8 cellular contexts compared by ENCODE assay signal in the genomic region with DNA sequence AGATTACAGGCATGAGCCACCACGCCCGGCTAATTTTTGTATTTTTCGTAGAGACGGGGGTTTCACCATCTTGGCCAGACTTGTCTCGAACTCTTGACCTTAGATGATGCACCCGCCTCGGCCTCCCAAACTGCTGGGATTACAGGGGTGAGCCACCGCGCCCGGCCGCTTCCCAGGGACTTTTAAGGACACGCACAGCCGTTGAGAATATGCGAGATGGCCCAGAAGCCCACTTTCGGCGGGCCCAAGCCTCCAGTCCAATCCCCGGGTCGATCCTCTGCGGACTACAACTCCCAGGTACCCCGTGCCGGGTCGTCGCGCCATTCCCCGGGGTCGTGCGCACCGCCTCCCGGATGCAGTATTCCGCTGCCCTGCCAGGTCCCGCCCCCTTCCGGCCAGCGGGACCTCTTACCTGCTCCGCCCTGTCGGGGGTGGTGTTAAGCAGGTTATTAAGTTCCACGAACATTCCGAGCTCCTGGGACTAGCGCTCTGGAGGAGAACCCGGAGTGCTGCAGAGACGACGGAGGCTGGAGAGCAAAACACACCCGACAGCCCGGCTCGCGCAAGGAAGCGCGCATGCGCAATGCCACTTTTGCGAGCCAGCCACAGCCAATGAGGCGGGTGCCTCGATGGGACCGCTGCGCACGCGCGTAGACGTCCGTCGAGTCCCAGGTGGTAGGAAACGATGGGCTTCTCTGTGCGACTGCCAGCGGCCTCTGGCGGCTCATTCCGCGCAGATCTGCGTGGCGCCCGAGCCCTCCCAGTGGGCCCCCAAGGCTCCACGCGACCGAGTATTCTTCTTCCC. TPM values are rescaled to one million over a fixed set of nuclear protein-coding genes. Genes with fewer than 3 reads are reported as not detected.
DNase-seq lines count a peak whose midpoint lies in the region; ATAC-seq and TF ChIP-seq lines count a peak whose summit lies in the region.

A gene with protein sequence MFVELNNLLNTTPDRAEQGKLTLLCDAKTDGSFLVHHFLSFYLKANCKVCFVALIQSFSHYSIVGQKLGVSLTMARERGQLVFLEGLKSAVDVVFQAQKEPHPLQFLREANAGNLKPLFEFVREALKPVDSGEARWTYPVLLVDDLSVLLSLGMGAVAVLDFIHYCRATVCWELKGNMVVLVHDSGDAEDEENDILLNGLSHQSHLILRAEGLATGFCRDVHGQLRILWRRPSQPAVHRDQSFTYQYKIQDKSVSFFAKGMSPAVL (minus strand): TSS at position 588 of the 805 bp plus-strand sequence. CDS start 122 bp downstream, at position 466.

- H3K27me3 ChIP-seq in spleen (replicated peaks in 1 of 7) = no peaks in the 10 kb centered on the region

- DNase-seq in AG10803 (ENCODE audit: low read depth) = peak; percentile 95
- DNase-seq in NCI-H345 (lab: John Stamatoyannopoulos, UW) = peak; percentile 92
- peak; percentile 95 for DNase-seq in activated B cell treated with CpG ODN at 0.5 μM for 24 hours
- DNase-seq in caudate nucleus (lab: John Stamatoyannopoulos, UW) = peak; percentile 69 to 100 (median 96)
- DNase-seq in immature natural killer cell = peak; percentile 98 to 99 (median 99)
- peak; percentile 98 for DNase-seq in spleen

- TF ChIP-seq CTCF in AG10803 (conservative IDR thresholded peaks at IDR 0.05; ENCODE audit: low read length) = peak; percentile 36
- TF ChIP-seq CTCF in activated B cell treated with CpG ODN at 0.5 μM for 24 hours (IDR thresholded peaks at IDR 0.05) = no peak
- peak; percentile 47 to 76 (median 65) for TF ChIP-seq CTCF in spleen (IDR thresholded peaks at IDR 0.05 in 8 of 11, conservative IDR thresholded peaks at IDR 0.05 in 3 of 11)

- H3K4me1 ChIP-seq in spleen = peaks cover 5 to 29% (median 18%) of the 10 kb centered on the region in 6 donors

- H3K27me3 Mint-ChIP-seq in activated B cell treated with CpG ODN at 0.5 μM for 24 hours (no peaks in the 10 kb centered on the region), immature natural killer cell (ENCODE audit: low read depth in 3 of 3) (peaks cover 7 to 14% (median 9%) of the 10 kb centered on the region in 3 donors)

- intact Hi-C loops in activated B cell treated with CpG ODN at 0.5 μM for 24 hours (cut with micrococcal nuclease) = loop anchor here (1.0 to 10.0 kb wide), 8 partner anchors 38 to 927 kb away; a partner anchor contains a TSS
- intact Hi-C loops in spleen (cut with DNase I; ENCODE audit: low total_unique reads) = no loop called here

- H3K9me3 ChIP-seq in spleen = no peaks in the 10 kb centered on the region

- H3K4me3 Mint-ChIP-seq in activated B cell treated with CpG ODN at 0.5 μM for 24 hours (peak within 1 kb of the TSS; percentile 98), immature natural killer cell (peak within 1 kb of the TSS; percentile 94 to 99 (median 96))

- POLR2A ChIA-PET in activated B cell treated with CpG ODN at 0.5 μM for 24 hours (lab: Charles Lee) = interaction anchor here (0.6 to 2.3 kb wide), 8 partner anchors 22 to 268 kb away, joined by 3 to 15 read pairs (median 5); a partner anchor contains a TSS

- CTCF ChIA-PET in activated B cell treated with CpG ODN at 0.5 μM for 24 hours (lab: Charles Lee) = interaction anchor here (1.2 to 1.6 kb wide), 2 partner anchors 9 to 92 kb away, joined by 4 to 8 read pairs; no protein-coding TSS in a partner anchor

- peak in 2 of 3 donors; percentile 18 to 74 for TF ChIP-seq POLR2A in spleen (IDR thresholded peaks at IDR 0.05)

- peak within 1 kb of the TSS; percentile 99 for H3K27ac Mint-ChIP-seq in activated B cell treated with CpG ODN at 0.5 μM for 24 hours
- H3K27ac Mint-ChIP-seq in immature natural killer cell = peak within 1 kb of the TSS; percentile 92 to 98 (median 96)

- H3K36me3 ChIP-seq in spleen = peaks cover 0 to 28% (median 17%) of the 10 kb centered on the region in 6 donors

- WGBS in spleen, 5 donors = 0 to 1% (median 0%) methylated on average over 35 to 71 of the region's 71 CpGs

- ATAC-seq in GM19023 (IDR thresholded peaks at IDR 0.05; ENCODE audit: unreplicated experiment) (peak; percentile 95), HG03280 (IDR thresholded peaks at IDR 0.05; ENCODE audit: unreplicated experiment) (peak; percentile 94), activated B cell treated with CpG ODN at 0.5 μM for 24 hours (ENCODE audit: low read depth) (peak; percentile 93)

- H3K27ac ChIP-seq in caudate nucleus (ENCODE audit: low read depth, low read length) = peak within 1 kb of the TSS; percentile 99
- peak within 1 kb of the TSS; percentile 95 to 97 (median 97) for H3K27ac ChIP-seq in spleen

- H3K36me3 Mint-ChIP-seq in activated B cell treated with CpG ODN at 0.5 μM for 24 hours (ENCODE audit: low read depth) (peaks cover 27% of the 10 kb centered on the region), immature natural killer cell (peaks cover 2 to 6% (median 2%) of the 10 kb centered on the region in 3 donors)

- peaks cover 18% of the 10 kb centered on the region for H3K4me1 Mint-ChIP-seq in activated B cell treated with CpG ODN at 0.5 μM for 24 hours
- peaks cover 24 to 32% of the 10 kb centered on the region in 2 donors for H3K4me1 Mint-ChIP-seq in immature natural killer cell

- H3K4me3 ChIP-seq in AG10803 (ENCODE audit: low read length) (peak within 1 kb of the TSS; percentile 94), spleen (peak within 1 kb of the TSS; percentile 56 to 80 (median 70))

- H3K9me3 Mint-ChIP-seq in activated B cell treated with CpG ODN at 0.5 μM for 24 hours (no peaks in the 10 kb centered on the region), immature natural killer cell (no peaks in the 10 kb centered on the region)

RNA-seq across cellular contexts. Expression of the gene that starts here (rescaled TPM):
- total RNA-seq in activated B cell treated with CpG ODN at 0.5 μM for 24 hours = 37.8 and 45.4 TPM in 2 replicates
- 10 to 100 TPM; 51.9 to 68.9 (median 59.1) TPM for polyA plus RNA-seq in immature natural killer cell
- total RNA-seq in spleen = 10 to 100 TPM; 16.6 to 31.9 (median 24.2) TPM
- polyA plus RNA-seq in spleen = 10 to 100 TPM; 24.8 to 35.6 (median 30.4) TPM

Comparison
In these comparisons a context has a peak if more than half of its experiments do, and no peak if none do; other contexts are left out.
1. Peak in every context shown above with its lines: DNase-seq, ATAC-seq, H3K4me3 ChIP-seq and H3K27ac ChIP-seq.